In the genomic region with DNA sequence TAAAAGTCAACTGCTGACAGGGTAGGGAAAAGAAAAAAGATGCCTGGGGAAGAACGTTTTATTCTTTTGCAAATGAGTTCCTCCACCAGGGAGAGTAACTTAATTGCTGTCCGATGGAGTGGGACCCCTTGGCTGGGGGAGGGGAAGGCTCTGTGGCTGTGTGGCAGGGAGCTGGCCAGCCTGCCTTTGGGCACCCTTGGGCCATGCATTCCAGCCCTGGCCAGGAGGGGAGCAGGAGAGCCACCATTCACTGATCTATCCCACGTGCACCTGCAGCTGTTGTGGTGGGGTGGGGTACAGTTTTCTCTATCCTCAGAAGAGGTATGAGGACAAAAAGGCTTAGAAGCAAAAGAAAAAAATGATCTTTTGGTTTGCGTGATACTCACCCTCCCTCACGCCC, we compare ENCODE assay signal across 1 cellular context.
TF ChIP-seq lines count a peak whose summit lies in the region.

No MANE protein-coding gene starts in this region.

TF ChIP-seq in A549, 52 proteins besides CTCF, POLR2A, EP300 and RAD21:
- TF ChIP-seq, protein P1, sequence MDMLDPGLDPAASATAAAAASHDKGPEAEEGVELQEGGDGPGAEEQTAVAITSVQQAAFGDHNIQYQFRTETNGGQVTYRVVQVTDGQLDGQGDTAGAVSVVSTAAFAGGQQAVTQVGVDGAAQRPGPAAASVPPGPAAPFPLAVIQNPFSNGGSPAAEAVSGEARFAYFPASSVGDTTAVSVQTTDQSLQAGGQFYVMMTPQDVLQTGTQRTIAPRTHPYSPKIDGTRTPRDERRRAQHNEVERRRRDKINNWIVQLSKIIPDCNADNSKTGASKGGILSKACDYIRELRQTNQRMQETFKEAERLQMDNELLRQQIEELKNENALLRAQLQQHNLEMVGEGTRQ (IDR thresholded peaks at IDR 0.05): no peak
- TF ChIP-seq KDM5A (IDR thresholded peaks at IDR 0.05): no peak
- TF ChIP-seq KDM1A (IDR thresholded peaks at IDR 0.05; ENCODE audit: low read depth): no peak
- no peak for TF ChIP-seq SREBF2 (IDR thresholded peaks at IDR 0.05)
- TF ChIP-seq CEBPB (IDR thresholded peaks at IDR 0.05): no peak
- TF ChIP-seq JUN (IDR thresholded peaks at IDR 0.05): no peak
- TF ChIP-seq RCOR1 (IDR thresholded peaks at IDR 0.05; ENCODE audit: low read depth, low read length): no peak
- TF ChIP-seq ESRRA (IDR thresholded peaks at IDR 0.05; ENCODE audit: borderline replicate concordance, low read length): no peak
- no peak for TF ChIP-seq CBX8 (IDR thresholded peaks at IDR 0.05)
- TF ChIP-seq, protein P2, sequence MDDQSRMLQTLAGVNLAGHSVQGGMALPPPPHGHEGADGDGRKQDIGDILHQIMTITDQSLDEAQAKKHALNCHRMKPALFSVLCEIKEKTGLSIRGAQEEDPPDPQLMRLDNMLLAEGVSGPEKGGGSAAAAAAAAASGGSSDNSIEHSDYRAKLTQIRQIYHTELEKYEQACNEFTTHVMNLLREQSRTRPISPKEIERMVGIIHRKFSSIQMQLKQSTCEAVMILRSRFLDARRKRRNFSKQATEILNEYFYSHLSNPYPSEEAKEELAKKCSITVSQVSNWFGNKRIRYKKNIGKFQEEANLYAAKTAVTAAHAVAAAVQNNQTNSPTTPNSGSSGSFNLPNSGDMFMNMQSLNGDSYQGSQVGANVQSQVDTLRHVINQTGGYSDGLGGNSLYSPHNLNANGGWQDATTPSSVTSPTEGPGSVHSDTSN (IDR thresholded peaks at IDR 0.05): no peak
- TF ChIP-seq, protein P3, sequence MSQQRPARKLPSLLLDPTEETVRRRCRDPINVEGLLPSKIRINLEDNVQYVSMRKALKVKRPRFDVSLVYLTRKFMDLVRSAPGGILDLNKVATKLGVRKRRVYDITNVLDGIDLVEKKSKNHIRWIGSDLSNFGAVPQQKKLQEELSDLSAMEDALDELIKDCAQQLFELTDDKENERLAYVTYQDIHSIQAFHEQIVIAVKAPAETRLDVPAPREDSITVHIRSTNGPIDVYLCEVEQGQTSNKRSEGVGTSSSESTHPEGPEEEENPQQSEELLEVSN (IDR thresholded peaks at IDR 0.05; ENCODE audit: borderline replicate concordance, low read depth): no peak
- TF ChIP-seq, protein P4, sequence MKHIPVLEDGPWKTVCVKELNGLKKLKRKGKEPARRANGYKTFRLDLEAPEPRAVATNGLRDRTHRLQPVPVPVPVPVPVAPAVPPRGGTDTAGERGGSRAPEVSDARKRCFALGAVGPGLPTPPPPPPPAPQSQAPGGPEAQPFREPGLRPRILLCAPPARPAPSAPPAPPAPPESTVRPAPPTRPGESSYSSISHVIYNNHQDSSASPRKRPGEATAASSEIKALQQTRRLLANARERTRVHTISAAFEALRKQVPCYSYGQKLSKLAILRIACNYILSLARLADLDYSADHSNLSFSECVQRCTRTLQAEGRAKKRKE (CRISPR knock-in tag; IDR thresholded peaks at IDR 0.05; ENCODE audit: low read depth): no peak
- no peak for TF ChIP-seq HOXB5 (CRISPR knock-in tag; IDR thresholded peaks at IDR 0.05)
- no peak for TF ChIP-seq POLR2AphosphoS2 (conservative IDR thresholded peaks at IDR 0.05; ENCODE audit: low read length)
- no peak for TF ChIP-seq ZFP36 (IDR thresholded peaks at IDR 0.05; ENCODE audit: borderline replicate concordance, partially characterized antibody)
- TF ChIP-seq, protein P5, sequence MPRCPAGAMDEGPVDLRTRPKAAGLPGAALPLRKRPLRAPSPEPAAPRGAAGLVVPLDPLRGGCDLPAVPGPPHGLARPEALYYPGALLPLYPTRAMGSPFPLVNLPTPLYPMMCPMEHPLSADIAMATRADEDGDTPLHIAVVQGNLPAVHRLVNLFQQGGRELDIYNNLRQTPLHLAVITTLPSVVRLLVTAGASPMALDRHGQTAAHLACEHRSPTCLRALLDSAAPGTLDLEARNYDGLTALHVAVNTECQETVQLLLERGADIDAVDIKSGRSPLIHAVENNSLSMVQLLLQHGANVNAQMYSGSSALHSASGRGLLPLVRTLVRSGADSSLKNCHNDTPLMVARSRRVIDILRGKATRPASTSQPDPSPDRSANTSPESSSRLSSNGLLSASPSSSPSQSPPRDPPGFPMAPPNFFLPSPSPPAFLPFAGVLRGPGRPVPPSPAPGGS (IDR thresholded peaks at IDR 0.05): no peak
- TF ChIP-seq JUNB (IDR thresholded peaks at IDR 0.05): no peak
- TF ChIP-seq HEYL (CRISPR knock-in tag; IDR thresholded peaks at IDR 0.05): no peak
TF ChIP-seq in A549: peak in this region for 0.
